ENCODE assay signal across 9 cellular contexts in the genomic region with DNA sequence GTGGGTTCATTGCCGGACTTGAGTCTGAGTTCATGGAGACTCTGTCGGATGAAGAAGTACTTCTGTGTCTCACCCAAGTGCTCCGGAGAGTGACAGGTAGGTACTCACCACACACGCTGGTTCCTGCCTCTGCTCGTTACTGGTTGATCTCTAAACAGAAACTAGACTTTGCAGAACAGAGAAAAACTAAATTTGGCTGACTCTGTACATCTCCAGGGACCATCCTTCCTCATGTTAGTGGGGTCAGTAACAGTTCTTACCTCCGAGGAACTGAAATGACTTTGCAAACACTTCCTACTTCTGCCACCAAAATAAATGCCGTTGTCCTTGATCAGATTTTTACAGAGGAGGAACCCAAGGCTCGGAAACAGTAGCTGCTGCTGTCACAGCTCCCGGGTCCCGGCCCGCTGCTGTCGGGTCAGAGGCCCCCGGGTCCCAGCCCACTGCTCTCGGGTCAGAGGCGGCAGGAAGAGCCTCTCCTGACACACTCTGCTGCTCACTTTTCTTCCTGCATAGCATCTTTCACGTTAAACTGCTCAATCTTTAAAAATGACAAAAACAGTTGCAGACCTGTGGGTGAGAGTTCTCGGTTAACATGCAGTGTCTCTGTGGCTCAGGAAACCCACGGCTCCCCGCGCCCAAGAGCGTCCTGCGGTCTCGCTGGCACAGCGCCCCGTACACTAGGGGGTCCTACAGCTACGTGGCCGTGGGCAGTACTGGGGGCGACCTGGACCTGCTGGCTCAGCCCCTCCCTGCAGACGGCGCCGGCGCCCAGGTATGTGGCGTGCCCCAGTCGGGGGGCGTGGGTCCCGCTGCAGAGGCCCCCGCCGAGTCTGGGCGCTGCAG. TPM values are rescaled to one million over a fixed set of nuclear protein-coding genes. Genes with fewer than 3 reads are reported as not detected.
DNase-seq lines count a peak whose midpoint lies in the region; ATAC-seq and TF ChIP-seq lines count a peak whose summit lies in the region.
"Had no signal": no experiment of that assay in that cellular context is flagged by ENCODE, and none has a peak within 500 bp of the region (broad histone marks: within the 10 kb centered on the region; RNA-seq: fewer than 3 reads in every experiment).

No MANE protein-coding gene starts in this region.

- intact Hi-C loops in CD4-positive, alpha-beta memory T cell (cut with micrococcal nuclease): loop anchor here (1.0 to 2.0 kb wide), 3 partner anchors 10 to 60 kb away; a partner anchor contains a TSS
- intact Hi-C loops in activated B cell treated with CpG ODN at 0.5 μM for 24 hours (cut with micrococcal nuclease): loop anchor here (1.0 to 2.0 kb wide), 6 partner anchors 10 to 114 kb away; a partner anchor contains a TSS

- peaks cover 21 to 46% (median 33%) of the 10 kb centered on the region in 4 donors for H3K4me1 Mint-ChIP-seq in CD4-positive, alpha-beta memory T cell
- H3K4me1 Mint-ChIP-seq in activated B cell treated with CpG ODN at 0.5 μM for 24 hours: peaks cover 63% of the 10 kb centered on the region

- H3K36me3 ChIP-seq in CD4-positive, alpha-beta memory T cell (ENCODE audit: insufficient read depth, low read length): no peaks in the 10 kb centered on the region
- H3K36me3 ChIP-seq in lung (ENCODE audit: control insufficient read depth in 2 of 2, insufficient read depth in 2 of 2, low read length in 2 of 2): peaks cover 0 to 9% of the 10 kb centered on the region in 2 donors

- peak overlapping the region; percentile 30 to 46 for H3K4me3 ChIP-seq in CD4-positive, alpha-beta memory T cell (ENCODE audit: low read length in 2 of 2)
- no peak overlapping the region for H3K4me3 ChIP-seq in lung
- H3K4me3 ChIP-seq: adrenal gland had no signal

- CTCF ChIA-PET in CD4-positive, alpha-beta memory T cell (lab: Charles Lee; ENCODE audit: partially characterized antibody): interaction anchor here (1.1 to 2.9 kb wide), 5 partner anchors 13 to 82 kb away, joined by 3 to 26 read pairs (median 6); no protein-coding TSS in a partner anchor
- CTCF ChIA-PET in activated B cell treated with CpG ODN at 0.5 μM for 24 hours (lab: Charles Lee): interaction anchor here (1.4 to 3.0 kb wide), 2 partner anchors 17 to 60 kb away, joined by 3 to 11 read pairs; no protein-coding TSS in a partner anchor

- DNase-seq in CD4-positive, alpha-beta memory T cell: peak; percentile 33 to 68 (median 40)
- DNase-seq in activated B cell treated with CpG ODN at 0.5 μM for 24 hours: no peak
- DNase-seq in lung (ENCODE audit: low spot score): no peak
- no peak for DNase-seq in NCI-H748 (lab: John Stamatoyannopoulos, UW; ENCODE audit: unreplicated experiment)
- DNase-seq in foreskin melanocyte: no peak
- no peak for DNase-seq in midbrain (lab: John Stamatoyannopoulos, UW)

- H3K9me3 Mint-ChIP-seq in CD4-positive, alpha-beta memory T cell: peaks cover 0 to 2% (median 0%) of the 10 kb centered on the region in 8 donors
- H3K9me3 Mint-ChIP-seq in activated B cell treated with CpG ODN at 0.5 μM for 24 hours: no peaks in the 10 kb centered on the region

- POLR2A ChIA-PET in CD4-positive, alpha-beta memory T cell (lab: Charles Lee; ENCODE audit: partially characterized antibody): interaction anchor here (0.9 to 5.2 kb wide), 12 partner anchors 9 to 113 kb away, joined by 3 to 68 read pairs (median 4); a partner anchor contains a TSS
- POLR2A ChIA-PET in activated B cell treated with CpG ODN at 0.5 μM for 24 hours (lab: Charles Lee): interaction anchor here (0.9 to 6.5 kb wide), 10 partner anchors 10 to 114 kb away, joined by 3 to 52 read pairs (median 6); a partner anchor contains a TSS

- no peaks in the 10 kb centered on the region for H3K27me3 Mint-ChIP-seq in CD4-positive, alpha-beta memory T cell
- H3K27me3 Mint-ChIP-seq in activated B cell treated with CpG ODN at 0.5 μM for 24 hours: no peaks in the 10 kb centered on the region

- peaks cover 4 to 7% of the 10 kb centered on the region in 2 donors for H3K36me3 Mint-ChIP-seq in CD4-positive, alpha-beta memory T cell
- peaks cover 10% of the 10 kb centered on the region for H3K36me3 Mint-ChIP-seq in activated B cell treated with CpG ODN at 0.5 μM for 24 hours (ENCODE audit: low read depth)

- H3K4me3 Mint-ChIP-seq in CD4-positive, alpha-beta memory T cell: peak overlapping the region; percentile 79 to 93 (median 90)
- H3K4me3 Mint-ChIP-seq in activated B cell treated with CpG ODN at 0.5 μM for 24 hours: peak overlapping the region; percentile 83

- 55 to 74% methylated on average over 39 of the region's 39 CpGs for WGBS in lung, 2 donors

- H3K27ac Mint-ChIP-seq in CD4-positive, alpha-beta memory T cell: peak overlapping the region; percentile 89 to 98 (median 94)
- peak overlapping the region; percentile 90 for H3K27ac Mint-ChIP-seq in activated B cell treated with CpG ODN at 0.5 μM for 24 hours

- peaks cover 50% of the 10 kb centered on the region for H3K4me1 ChIP-seq in CD4-positive, alpha-beta memory T cell (ENCODE audit: insufficient read depth, low read length)
- H3K4me1 ChIP-seq in lung (ENCODE audit: control insufficient read depth in 2 of 2, insufficient read depth in 2 of 2, low read length in 2 of 2): peaks cover 0 to 3% of the 10 kb centered on the region in 2 donors

- ATAC-seq in GM19328 (IDR thresholded peaks at IDR 0.05; ENCODE audit: unreplicated experiment) (peak; percentile 74), HG03196 (IDR thresholded peaks at IDR 0.05; ENCODE audit: unreplicated experiment) (peak; percentile 77), activated B cell treated with CpG ODN at 0.5 μM for 24 hours (ENCODE audit: low read depth) (peak; percentile 84), lung (ENCODE audit: insufficient read depth, low FRiP score) (no peak)

- H3K27ac ChIP-seq in CD4-positive, alpha-beta memory T cell (ENCODE audit: low read depth, low read length): peak overlapping the region; percentile 47
- peak overlapping the region; percentile 39 to 57 for H3K27ac ChIP-seq in lung (ENCODE audit: low read depth in 1 of 2, low read length in 1 of 2)

- H3K27me3 ChIP-seq in CD4-positive, alpha-beta memory T cell (ENCODE audit: insufficient read depth, low read length): no peaks in the 10 kb centered on the region
- H3K27me3 ChIP-seq in lung (ENCODE audit: control insufficient read depth, insufficient read depth): no peaks in the 10 kb centered on the region
- H3K27me3 ChIP-seq: adrenal gland had no signal

- H3K9me3 ChIP-seq in CD4-positive, alpha-beta memory T cell (ENCODE audit: control insufficient read depth in 1 of 2, low read length in 2 of 2): no peaks in the 10 kb centered on the region
- no peaks in the 10 kb centered on the region for H3K9me3 ChIP-seq in lung (ENCODE audit: control insufficient read depth in 2 of 2, insufficient read depth in 1 of 2, low read length in 1 of 2)
- H3K9me3 ChIP-seq: adrenal gland had no signal

- TF ChIP-seq CTCF in activated B cell treated with CpG ODN at 0.5 μM for 24 hours (IDR thresholded peaks at IDR 0.05) (no peak), lung (IDR thresholded peaks at IDR 0.05; ENCODE audit: control extremely low read depth, extremely low read depth) (no peak)

RNA-seq across cellular contexts. Expression of a gene that starts 4.8 kb away (rescaled TPM):
- total RNA-seq in CD4-positive, alpha-beta memory T cell: 10 to 100 TPM; 64.8 to 65.4 TPM
- polyA plus RNA-seq in CD4-positive, alpha-beta memory T cell: 10 to 100 TPM; 32.6 to 37.0 TPM
- total RNA-seq in activated B cell treated with CpG ODN at 0.5 μM for 24 hours (67.6 and 83.1 TPM in 2 replicates), lung (10 to 100 TPM; 36.4 to 51.8 TPM)
- polyA plus RNA-seq in lung: 10 to 100 TPM; 44.4 to 44.7 TPM

RNA-seq across cellular contexts. Expression of a gene that starts 10.1 kb away (rescaled TPM):
- total RNA-seq in CD4-positive, alpha-beta memory T cell: 1 to 10 TPM; 9.1 to 9.5 TPM
- 10 to 100 TPM in 1 of 2 donors, 1 to 10 TPM in 1; 7.6 to 10.3 TPM for polyA plus RNA-seq in CD4-positive, alpha-beta memory T cell
- total RNA-seq in activated B cell treated with CpG ODN at 0.5 μM for 24 hours (14.1 and 16.9 TPM in 2 replicates), lung (1 to 10 TPM; 6.9 to 7.0 TPM)
- polyA plus RNA-seq in lung: 1 to 10 TPM; 4.4 to 6.3 TPM

RNA-seq across cellular contexts. Expression of a gene that starts 16.0 kb away (rescaled TPM):
- total RNA-seq in CD4-positive, alpha-beta memory T cell: 10 to 100 TPM; 29.7 to 30.6 TPM
- polyA plus RNA-seq in CD4-positive, alpha-beta memory T cell: 100 to 1,000 TPM in 1 of 2 donors, 10 to 100 TPM in 1; 81.4 to 117 TPM
- total RNA-seq in activated B cell treated with CpG ODN at 0.5 μM for 24 hours (37.7 and 39.4 TPM in 2 replicates), lung (10 to 100 TPM; 44.5 to 82.4 TPM)
- 10 to 100 TPM; 71.1 to 83.9 TPM for polyA plus RNA-seq in lung

RNA-seq across cellular contexts. Expression of a gene that starts 31.4 kb away (rescaled TPM):
- 10 to 100 TPM; 17.1 to 18.1 TPM for total RNA-seq in CD4-positive, alpha-beta memory T cell
- polyA plus RNA-seq in CD4-positive, alpha-beta memory T cell: 10 to 100 TPM; 15.6 to 16.3 TPM
- total RNA-seq in activated B cell treated with CpG ODN at 0.5 μM for 24 hours: 37.2 and 39.1 TPM in 2 replicates
- 10 to 100 TPM in 1 of 2 donors, 1 to 10 TPM in 1; 8.4 to 32.5 TPM for total RNA-seq in lung
- polyA plus RNA-seq in lung: 10 to 100 TPM; 35.8 to 41.4 TPM

RNA-seq across cellular contexts. Expression of a gene that starts 35.2 kb away (rescaled TPM):
- not detected for total RNA-seq in CD4-positive, alpha-beta memory T cell
- under 1 TPM; 0.14 to 0.26 TPM for polyA plus RNA-seq in CD4-positive, alpha-beta memory T cell
- total RNA-seq in activated B cell treated with CpG ODN at 0.5 μM for 24 hours (not detected in 2 replicates), lung (under 1 TPM; 0.15 to 0.34 TPM)
- under 1 TPM; 0.11 to 0.16 TPM for polyA plus RNA-seq in lung

Comparison
In these comparisons a context has a peak if more than half of its experiments do, and no peak if none do; other contexts are left out.
1. DNase-seq: peak in CD4-positive, alpha-beta memory T cell (5 of 5); none in activated B cell treated with CpG ODN at 0.5 μM for 24 hours (single experiment), lung (single experiment), NCI-H748 (single experiment), foreskin melanocyte (single experiment) and midbrain (single experiment).